8 cellular contexts compared by ENCODE assay signal in genomic region chr3:115146032-115146417, GRCh38. TPM values are rescaled to one million over a fixed set of nuclear protein-coding genes. Genes with fewer than 3 reads are reported as not detected.
DNase-seq lines count a peak whose midpoint lies in the region; ATAC-seq lines count a peak whose summit lies in the region.

No MANE protein-coding gene starts in this region.

- peak; percentile 4 for ATAC-seq in stimulated activated effector memory CD8-positive, alpha-beta T cell treated with anti-CD3 and anti-CD28 coated beads, Interleukin-12 subunit alpha, Interleukin-12 subunit beta, amount 100 ng/mL, for 72 hours
- ATAC-seq in GM18511 (IDR thresholded peaks at IDR 0.05; ENCODE audit: unreplicated experiment): no peak

- no peaks in the 10 kb centered on the region for H3K9me2 ChIP-seq in GM23248 (ENCODE audit: insufficient read depth)

- peaks cover 11% of the 10 kb centered on the region for H3K4me1 ChIP-seq in GM23248 (ENCODE audit: insufficient read depth)

- H4K20me1 ChIP-seq in GM23248 (ENCODE audit: insufficient read depth): no peaks in the 10 kb centered on the region

- H3K4me3 ChIP-seq in GM23248: peak overlapping the region; percentile 86

- POLR2A ChIA-PET in activated CD4-positive, alpha-beta T cell treated with anti-CD3 and anti-CD28 coated beads, Interleukin-2, amount 10 ng/mL, durations not matched to agents 7 days and 5 days (lab: Charles Lee): no interaction called here

- peak overlapping the region; percentile 98 for H3K9ac ChIP-seq in GM23248

- H3K4me1 Mint-ChIP-seq in activated CD4-positive, alpha-beta T cell treated with anti-CD3 and anti-CD28 coated beads, Interleukin-2, amount 10 ng/mL, durations not matched to agents 7 days and 5 days: peaks cover 25% of the 10 kb centered on the region
- peaks cover 7% of the 10 kb centered on the region for H3K4me1 Mint-ChIP-seq in stimulated activated effector memory CD8-positive, alpha-beta T cell treated with anti-CD3 and anti-CD28 coated beads, Interleukin-12 subunit alpha, Interleukin-12 subunit beta, amount 100 ng/mL, for 72 hours

- H3K36me3 ChIP-seq in GM23248 (ENCODE audit: low read depth): no peaks in the 10 kb centered on the region

- H3K27me3 Mint-ChIP-seq in activated CD4-positive, alpha-beta T cell treated with anti-CD3 and anti-CD28 coated beads, Interleukin-2, amount 10 ng/mL, durations not matched to agents 7 days and 5 days: no peaks in the 10 kb centered on the region

- H3K4me2 ChIP-seq in GM23248 (ENCODE audit: unreplicated experiment): peak overlapping the region; percentile 80

- DNase-seq in AG08396 (ENCODE audit: low spot score): peak; percentile 42
- peak; percentile 92 for DNase-seq in GM23248
- DNase-seq in NCI-H226: peak; percentile 47
- DNase-seq in activated CD4-positive, alpha-beta T cell treated with anti-CD3 and anti-CD28 coated beads, Interleukin-2, amount 10 ng/mL, durations not matched to agents 7 days and 5 days: peak; percentile 60
- DNase-seq in effector CD4-positive, alpha-beta T cell: peak; percentile 42
- peak; percentile 79 to 82 for DNase-seq in lung microvascular endothelial cell (ENCODE audit: low read depth in 2 of 2)
- DNase-seq in stimulated activated effector memory CD8-positive, alpha-beta T cell treated with anti-CD3 and anti-CD28 coated beads, Interleukin-12 subunit alpha, Interleukin-12 subunit beta, amount 100 ng/mL, for 72 hours (ENCODE audit: low spot score in 2 of 2): peak in 1 of 2 donors; percentile 67

- H3K9me3 ChIP-seq in GM23248 (ENCODE audit: low read depth): no peaks in the 10 kb centered on the region

- H3K27ac Mint-ChIP-seq in activated CD4-positive, alpha-beta T cell treated with anti-CD3 and anti-CD28 coated beads, Interleukin-2, amount 10 ng/mL, durations not matched to agents 7 days and 5 days: peak overlapping the region; percentile 97
- H3K27ac Mint-ChIP-seq in stimulated activated effector memory CD8-positive, alpha-beta T cell treated with anti-CD3 and anti-CD28 coated beads, Interleukin-12 subunit alpha, Interleukin-12 subunit beta, amount 100 ng/mL, for 72 hours: peak overlapping the region; percentile 96

- 0 to 2% methylated on average over 9 of the region's 9 CpGs for WGBS in GM23248 (ENCODE audit: low coverage in 1 of 2, low lambda C conversion rate in 2 of 2, missing lambda C conversion rate in 2 of 2), 2 experiments

- CTCF ChIA-PET in activated CD4-positive, alpha-beta T cell treated with anti-CD3 and anti-CD28 coated beads, Interleukin-2, amount 10 ng/mL, durations not matched to agents 7 days and 5 days (lab: Charles Lee): interaction anchor here (0.6 to 1.7 kb wide), 8 partner anchors 20 to 728 kb away, joined by 3 to 4 read pairs (median 3); no protein-coding TSS in a partner anchor

- no peaks in the 10 kb centered on the region for H3K9me3 Mint-ChIP-seq in activated CD4-positive, alpha-beta T cell treated with anti-CD3 and anti-CD28 coated beads, Interleukin-2, amount 10 ng/mL, durations not matched to agents 7 days and 5 days
- no peaks in the 10 kb centered on the region for H3K9me3 Mint-ChIP-seq in stimulated activated effector memory CD8-positive, alpha-beta T cell treated with anti-CD3 and anti-CD28 coated beads, Interleukin-12 subunit alpha, Interleukin-12 subunit beta, amount 100 ng/mL, for 72 hours

- H3K36me3 Mint-ChIP-seq in activated CD4-positive, alpha-beta T cell treated with anti-CD3 and anti-CD28 coated beads, Interleukin-2, amount 10 ng/mL, durations not matched to agents 7 days and 5 days (ENCODE audit: low read depth): peaks cover 17% of the 10 kb centered on the region
- H3K36me3 Mint-ChIP-seq in stimulated activated effector memory CD8-positive, alpha-beta T cell treated with anti-CD3 and anti-CD28 coated beads, Interleukin-12 subunit alpha, Interleukin-12 subunit beta, amount 100 ng/mL, for 72 hours: peaks cover 19% of the 10 kb centered on the region

- H3K27ac ChIP-seq in GM23248: peak overlapping the region; percentile 96

- no peaks in the 10 kb centered on the region for H3K27me3 ChIP-seq in GM23248 (replicated peaks; ENCODE audit: insufficient read depth)

- H2AFZ ChIP-seq in GM23248: peak overlapping the region; percentile 78

- in situ Hi-C loops in GM23248 (cut with MboI): no loop called here

- H3F3A ChIP-seq in GM23248 (ENCODE audit: insufficient read depth): peaks cover 18% of the 10 kb centered on the region

- H3K4me3 Mint-ChIP-seq in activated CD4-positive, alpha-beta T cell treated with anti-CD3 and anti-CD28 coated beads, Interleukin-2, amount 10 ng/mL, durations not matched to agents 7 days and 5 days: peak overlapping the region; percentile 89
- peak overlapping the region; percentile 79 for H3K4me3 Mint-ChIP-seq in stimulated activated effector memory CD8-positive, alpha-beta T cell treated with anti-CD3 and anti-CD28 coated beads, Interleukin-12 subunit alpha, Interleukin-12 subunit beta, amount 100 ng/mL, for 72 hours

- H3K79me2 ChIP-seq in GM23248 (ENCODE audit: insufficient read depth): peaks cover 30% of the 10 kb centered on the region

RNA-seq across cellular contexts. Expression of gene ZBTB20, which starts 1.1 kb away (rescaled TPM):
- 6.3 and 9.2 TPM in 2 replicates for total RNA-seq in GM23248 (2014; rRNA removed; shearing (Covaris generic))
- polyA plus RNA-seq in GM23248 (2016; fragmentation: Nextera tagmentation; extraction: Ambion mirVana): 10.5 and 12.2 TPM in 2 replicates
- 10 to 100 TPM; 11.0 to 11.4 TPM for total RNA-seq in activated CD4-positive, alpha-beta T cell treated with anti-CD3 and anti-CD28 coated beads, Interleukin-2, amount 10 ng/mL, durations not matched to agents 7 days and 5 days
- 6.5 and 13.9 TPM in 2 replicates for total RNA-seq in lung microvascular endothelial cell
